10 cellular contexts compared by ENCODE assay signal in the genomic region with DNA sequence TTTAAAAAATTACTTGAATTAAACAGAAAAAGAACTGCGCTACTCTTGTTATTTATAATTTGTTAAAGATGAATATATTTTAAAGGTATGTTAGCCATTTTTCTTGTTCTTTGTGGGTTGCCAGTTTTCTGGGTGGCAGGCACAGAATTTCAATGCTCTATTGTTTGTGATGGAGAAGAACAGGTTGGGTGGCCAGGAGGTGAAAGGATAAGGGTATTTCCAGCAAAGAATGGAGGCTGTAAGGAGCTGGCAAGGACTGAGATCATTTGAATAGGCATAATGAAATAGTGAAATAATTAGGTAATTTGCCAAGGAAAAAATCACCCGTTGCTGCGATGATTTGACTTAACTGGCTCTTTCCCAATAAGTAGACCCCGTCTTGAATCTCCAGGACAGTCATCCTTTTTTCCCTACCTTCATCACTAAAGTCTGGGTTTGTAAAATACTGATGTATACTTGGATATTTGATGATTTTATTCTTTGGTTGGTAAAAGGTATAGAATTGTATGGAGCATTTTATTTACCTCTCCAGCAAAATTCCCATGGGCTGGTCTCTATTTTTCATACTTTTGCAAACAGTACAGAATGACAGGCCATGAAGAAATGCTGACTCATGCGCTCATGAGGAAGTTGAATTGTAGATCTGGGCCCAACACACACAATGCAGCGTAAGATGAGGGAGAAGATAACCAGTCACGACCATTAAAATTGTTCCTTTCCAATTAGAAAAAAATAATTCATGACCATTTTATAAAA. TPM values are rescaled to one million over a fixed set of nuclear protein-coding genes. Genes with fewer than 3 reads are reported as not detected.
DNase-seq lines count a peak whose midpoint lies in the region; ATAC-seq, FAIRE-seq and TF ChIP-seq lines count a peak whose summit lies in the region.
"Had no signal": no experiment of that assay in that cellular context is flagged by ENCODE, and none has a peak within 500 bp of the region (broad histone marks: within the 10 kb centered on the region; RNA-seq: fewer than 3 reads in every experiment).

No MANE protein-coding gene starts in this region.

- ATAC-seq in left lobe of liver (peak; percentile 39), Right ventricle myocardium superior (ENCODE audit: poor library complexity) (no peak)

- H3K4me1 Mint-ChIP-seq in astrocyte (ENCODE audit: low read depth, unreplicated experiment) = peaks cover 23% of the 10 kb centered on the region

- no peaks in the 10 kb centered on the region for H3K36me3 Mint-ChIP-seq in astrocyte (ENCODE audit: low read depth, unreplicated experiment)

- TF ChIP-seq CTCF in astrocyte (IDR thresholded peaks at IDR 0.05; ENCODE audit: insufficient read depth, low read depth, low read length) = no peak

- no peak for FAIRE-seq in astrocyte (lab: Jason Lieb, UNC)

- DNase-seq in AML-193 (lab: John Stamatoyannopoulos, UW) (peak; percentile 91), LoVo (ENCODE audit: low spot score) (peak; percentile 20), astrocyte (ENCODE audit: low read depth) (peak; percentile 65), left lobe of liver (ENCODE audit: low spot score) (no peak), NCI-H524 treated with DMSO at 0.1 percent for 48 hours (lab: John Stamatoyannopoulos, UW) (no peak), NCI-H1105 (lab: John Stamatoyannopoulos, UW) (no peak), T-helper 2 cell (no peak), Right ventricle myocardium superior (no peak)
- DNase-seq: stimulated activated CD4-positive, alpha-beta T cell treated with anti-CD3 and anti-CD28 coated beads, Interleukin-2, amount 100 ng/mL, for 24 hours had no signal

- no peaks in the 10 kb centered on the region for H3K27me3 ChIP-seq in astrocyte (ENCODE audit: insufficient read depth, low read length)

- H4K20me1 ChIP-seq in astrocyte (ENCODE audit: insufficient read depth, low read length) = no peaks in the 10 kb centered on the region

- no peaks in the 10 kb centered on the region for H3K27me3 Mint-ChIP-seq in astrocyte (ENCODE audit: low read depth, unreplicated experiment)

- no peaks in the 10 kb centered on the region for H3K36me3 ChIP-seq in astrocyte (ENCODE audit: insufficient read depth, low read length)

- H3K79me2 ChIP-seq in astrocyte (ENCODE audit: insufficient read depth, low read length) = no peaks in the 10 kb centered on the region

- H3K4me3 ChIP-seq in astrocyte (ENCODE audit: insufficient read depth, low read depth, low read length) = no peak overlapping the region

- H2AFZ ChIP-seq in astrocyte (ENCODE audit: low read depth, low read length) = no peak overlapping the region

- no peak overlapping the region for H3K4me2 ChIP-seq in astrocyte (ENCODE audit: low read length)

- peak overlapping the region; percentile 21 for H3K27ac ChIP-seq in astrocyte (ENCODE audit: low read depth, low read length)

- H3K9me3 ChIP-seq in astrocyte (ENCODE audit: insufficient read depth, low read depth, low read length) = no peaks in the 10 kb centered on the region

- H3K27ac Mint-ChIP-seq in astrocyte (ENCODE audit: unreplicated experiment) = peak overlapping the region; percentile 76
- H3K27ac Mint-ChIP-seq: T-helper 1 cell treated with Interleukin-12 subunit alpha and Interleukin-12 subunit beta and Interleukin-4 antibody, amounts not matched to agents 30 μg/mL and 1 μg/mL, for 36 hours had no signal

- H3K4me1 ChIP-seq in astrocyte (ENCODE audit: insufficient read depth, low read length) = peaks cover 18% of the 10 kb centered on the region

- H3K9me3 Mint-ChIP-seq in astrocyte (ENCODE audit: unreplicated experiment) = no peaks in the 10 kb centered on the region
- H3K9me3 Mint-ChIP-seq: T-helper 1 cell treated with Interleukin-12 subunit alpha and Interleukin-12 subunit beta and Interleukin-4 antibody, amounts not matched to agents 30 μg/mL and 1 μg/mL, for 36 hours had no signal

- intact Hi-C loops in Right ventricle myocardium superior (cut with DNase I) = no loop called here

- H3K4me3 Mint-ChIP-seq in astrocyte (ENCODE audit: unreplicated experiment) = no peak overlapping the region
- H3K4me3 Mint-ChIP-seq: T-helper 1 cell treated with Interleukin-12 subunit alpha and Interleukin-12 subunit beta and Interleukin-4 antibody, amounts not matched to agents 30 μg/mL and 1 μg/mL, for 36 hours had no signal

- H3K9ac ChIP-seq in astrocyte (ENCODE audit: low read length) = no peak overlapping the region

RNA-seq across cellular contexts. Expression of a gene that starts 2.5 kb away (rescaled TPM):
- total RNA-seq in astrocyte (13.0 and 14.8 TPM in 2 replicates), left lobe of liver (9.4 TPM), Right ventricle myocardium superior (37.1 TPM)

Comparison
In these comparisons a context has a peak if more than half of its experiments do, and no peak if none do; other contexts are left out.
1. DNase-seq: peak in AML-193 (2 of 2), LoVo (single experiment) and astrocyte (single experiment); none in left lobe of liver (single experiment), NCI-H524 treated with DMSO at 0.1 percent for 48 hours (single experiment), NCI-H1105 (single experiment), T-helper 2 cell (0 of 5) and Right ventricle myocardium superior (single experiment).